Comparison of ENCODE assay signal across 8 cellular contexts in the genomic region with DNA sequence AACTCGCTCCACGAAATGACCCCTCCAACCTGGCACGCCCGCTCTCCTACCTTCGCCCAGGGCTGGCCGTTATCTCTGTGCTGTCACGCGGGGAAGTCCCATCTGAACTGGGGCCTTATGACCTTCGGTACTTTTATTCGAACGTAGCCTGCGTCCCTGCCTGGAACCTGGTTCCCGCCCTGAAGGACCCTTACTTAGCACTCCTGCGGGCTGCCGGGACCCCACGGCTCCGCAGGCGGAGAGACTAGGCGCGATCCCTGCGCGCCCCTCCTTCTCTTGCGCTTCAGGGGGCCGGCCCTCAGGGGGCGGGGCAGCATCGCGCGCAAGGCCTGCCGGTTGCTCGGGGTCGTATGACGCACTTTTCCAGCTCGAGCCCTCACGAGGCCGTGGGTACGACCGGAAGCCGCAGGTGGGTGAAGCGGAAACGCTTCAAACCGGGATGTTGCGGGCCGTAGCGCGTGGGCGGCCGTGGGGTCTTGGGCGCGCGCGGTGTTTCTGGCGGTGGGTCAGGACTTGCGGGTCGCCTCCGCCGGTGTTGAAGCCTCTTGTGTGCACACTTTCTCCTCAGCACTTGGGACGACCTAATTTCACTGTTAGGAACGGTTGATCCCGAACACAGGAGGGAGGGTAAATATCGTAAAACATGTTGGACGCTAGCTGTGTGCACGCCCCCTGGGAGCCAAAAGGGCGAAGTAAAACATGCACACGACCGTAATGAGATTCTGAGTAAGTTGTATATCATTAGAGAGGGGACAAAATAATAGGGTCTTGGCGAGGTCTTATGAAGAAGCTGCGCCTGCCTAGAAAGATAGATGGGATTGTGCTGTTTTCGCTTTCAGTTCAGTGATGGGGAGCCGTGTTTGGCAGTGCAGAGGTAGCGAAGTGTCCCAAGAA. TPM values are rescaled to one million over a fixed set of nuclear protein-coding genes. Genes with fewer than 3 reads are reported as not detected.
DNase-seq lines count a peak whose midpoint lies in the region; ATAC-seq and TF ChIP-seq lines count a peak whose summit lies in the region.

A gene (plus strand): TSS at position 325 of the 894 bp plus-strand sequence. CDS start 6,991 bp downstream, outside the sequence.
A gene with protein sequence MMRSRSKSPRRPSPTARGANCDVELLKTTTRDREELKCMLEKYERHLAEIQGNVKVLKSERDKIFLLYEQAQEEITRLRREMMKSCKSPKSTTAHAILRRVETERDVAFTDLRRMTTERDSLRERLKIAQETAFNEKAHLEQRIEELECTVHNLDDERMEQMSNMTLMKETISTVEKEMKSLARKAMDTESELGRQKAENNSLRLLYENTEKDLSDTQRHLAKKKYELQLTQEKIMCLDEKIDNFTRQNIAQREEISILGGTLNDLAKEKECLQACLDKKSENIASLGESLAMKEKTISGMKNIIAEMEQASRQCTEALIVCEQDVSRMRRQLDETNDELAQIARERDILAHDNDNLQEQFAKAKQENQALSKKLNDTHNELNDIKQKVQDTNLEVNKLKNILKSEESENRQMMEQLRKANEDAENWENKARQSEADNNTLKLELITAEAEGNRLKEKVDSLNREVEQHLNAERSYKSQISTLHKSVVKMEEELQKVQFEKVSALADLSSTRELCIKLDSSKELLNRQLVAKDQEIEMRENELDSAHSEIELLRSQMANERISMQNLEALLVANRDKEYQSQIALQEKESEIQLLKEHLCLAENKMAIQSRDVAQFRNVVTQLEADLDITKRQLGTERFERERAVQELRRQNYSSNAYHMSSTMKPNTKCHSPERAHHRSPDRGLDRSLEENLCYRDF (minus strand): TSS at position 300 of the 894 bp plus-strand sequence. CDS start 45,503 bp downstream, outside the sequence.

- H3K4me3 ChIP-seq in kidney epithelial cell (ENCODE audit: low read depth, low read length): peak within 1 kb of the TSS; percentile 76

- H3K36me3 ChIP-seq in kidney epithelial cell (ENCODE audit: control insufficient read depth, insufficient read depth, low read length): no peaks in the 10 kb centered on the region

- no peak for TF ChIP-seq CTCF in kidney epithelial cell (IDR thresholded peaks at IDR 0.05; ENCODE audit: insufficient read depth, low read length, poor library complexity, severe bottlenecking)

- ATAC-seq in GM19043 (IDR thresholded peaks at IDR 0.05; ENCODE audit: low read depth, unreplicated experiment) (peak; percentile 92), HG03354 (IDR thresholded peaks at IDR 0.05; ENCODE audit: poor library complexity, severe bottlenecking, unreplicated experiment) (peak; percentile 97)

- no peaks in the 10 kb centered on the region for H3K27me3 ChIP-seq in kidney epithelial cell (ENCODE audit: control insufficient read depth, insufficient read depth, low read length)

- DNase-seq in Ammon's horn (ENCODE audit: low spot score) (peak; percentile 95), NCI-H446 (lab: John Stamatoyannopoulos, UW) (peak; percentile 59 to 91), cerebellum (ENCODE audit: low spot score) (peak; percentile 94), kidney epithelial cell (ENCODE audit: low read depth) (peak; percentile 63)
- DNase-seq in activated CD4-positive, alpha-beta T cell treated with anti-CD3 and anti-CD28 coated beads for 1 hour: peak; percentile 87
- DNase-seq in stimulated activated CD4-positive, alpha-beta T cell treated with anti-CD3 and anti-CD28 coated beads, Interleukin-15, amount 100 ng/mL, for 48 hours (ENCODE audit: low read depth in 2 of 2): peak; percentile 86 to 87

RNA-seq across cellular contexts. Expression of the first gene that starts in this region (rescaled TPM):
- total RNA-seq in cerebellum: 7.9 TPM
- total RNA-seq in kidney epithelial cell: 4.5 and 5.3 TPM in 2 replicates

RNA-seq across cellular contexts. Expression of the second gene that starts in this region (rescaled TPM):
- 21.4 TPM for total RNA-seq in cerebellum
- total RNA-seq in kidney epithelial cell: 6.0 and 8.3 TPM in 2 replicates

Comparison
In these comparisons a context has a peak if more than half of its experiments do, and no peak if none do; other contexts are left out.
1. Peak in every context shown above with its lines: DNase-seq, ATAC-seq and H3K4me3 ChIP-seq.